7 cellular contexts compared by ENCODE assay signal in the genomic region with DNA sequence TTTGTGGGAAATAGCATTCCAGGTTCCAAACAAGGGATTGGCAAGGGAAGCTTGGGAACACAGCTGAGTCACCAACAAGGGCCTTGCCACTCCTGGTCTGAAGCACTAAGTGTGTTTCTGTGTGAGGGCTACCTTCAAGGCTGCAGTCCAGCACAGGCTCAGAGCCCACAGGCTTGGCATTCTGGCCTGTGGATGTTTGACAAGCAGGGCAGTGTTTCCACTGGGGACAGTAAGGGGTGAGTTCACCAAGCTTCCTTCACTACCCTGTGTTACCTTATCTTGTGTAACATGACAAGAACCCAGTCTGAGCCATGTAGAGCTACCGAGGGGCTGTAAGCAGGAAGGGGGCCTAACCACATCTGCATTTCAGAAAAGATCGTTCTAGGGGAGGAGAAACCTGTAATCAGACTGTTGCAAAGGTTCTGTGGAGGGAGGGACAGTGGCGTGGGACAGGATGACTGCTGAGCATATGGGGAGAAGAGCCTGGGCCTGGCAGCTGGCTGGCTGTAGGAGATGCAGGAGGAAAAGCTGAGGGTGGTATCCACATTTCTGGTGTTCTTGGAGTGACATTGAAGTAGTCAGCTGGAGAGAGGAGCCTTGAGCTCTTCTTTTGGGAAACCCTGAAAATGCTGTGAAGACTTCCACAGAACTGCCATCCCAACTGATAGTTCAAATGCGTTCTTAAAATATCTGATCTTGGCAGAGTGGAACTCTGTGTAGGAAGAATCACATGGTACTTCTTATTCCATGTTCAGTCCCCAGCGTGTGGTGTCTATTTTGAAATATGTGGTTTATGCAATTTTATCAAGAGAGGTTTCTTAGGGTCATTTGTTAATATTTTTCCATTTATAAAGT.
DNase-seq lines count a peak whose midpoint lies in the region; ATAC-seq and TF ChIP-seq lines count a peak whose summit lies in the region.

No MANE protein-coding gene starts in this region.

- TF ChIP-seq CTCF in coronary artery (IDR thresholded peaks at IDR 0.05) (no peak), tibial nerve (IDR thresholded peaks at IDR 0.05) (no peak)

- no peak overlapping the region for H4K91ac ChIP-seq in mesenchymal stem cell (ENCODE audit: low read length)

- H2BK15ac ChIP-seq in mesenchymal stem cell (ENCODE audit: low read depth, poor library complexity, severe bottlenecking), result no peak overlapping the region

- H3K9ac ChIP-seq in mesenchymal stem cell (ENCODE audit: low read length), result peak overlapping the region; percentile 10

- H2BK12ac ChIP-seq in mesenchymal stem cell (ENCODE audit: low read length in 2 of 2), result no peak overlapping the region

- TF ChIP-seq EP300 in tibial nerve (IDR thresholded peaks at IDR 0.05), result peak in 1 of 2 donors; percentile 21

- H3K27me3 Mint-ChIP-seq in activated T-helper 17 cell treated with anti-CD3 and anti-CD28 coated beads, Interleukin-2, amount 50 U/mL, for 72 hours, result no peaks in the 10 kb centered on the region

- H3K27ac ChIP-seq in coronary artery (peak overlapping the region; percentile 78 to 90), mesenchymal stem cell (ENCODE audit: low read length, poor library complexity, severe bottlenecking) (no peak overlapping the region), tibial nerve (peak overlapping the region; percentile 46 to 87 (median 72))

- no peaks in the 10 kb centered on the region for H3K9me3 Mint-ChIP-seq in activated T-helper 17 cell treated with anti-CD3 and anti-CD28 coated beads, Interleukin-2, amount 50 U/mL, for 72 hours

- H2AK5ac ChIP-seq in mesenchymal stem cell (ENCODE audit: low read length, severe bottlenecking), result no peak overlapping the region

- ATAC-seq in activated T-helper 17 cell treated with anti-CD3 and anti-CD28 coated beads, Interleukin-2, amount 50 U/mL, for 72 hours (replicated peaks), result no peak

- 79% methylated on average over 4 of the region's 5 CpGs for WGBS in mesenchymal stem cell
- WGBS in tibial nerve, 2 donors, result 24 to 32% methylated on average over 5 of the region's 5 CpGs

- peaks cover 27% of the 10 kb centered on the region for H3K4me1 ChIP-seq in mesenchymal stem cell (ENCODE audit: control insufficient read depth, insufficient read depth, low read depth, low read length)
- H3K4me1 ChIP-seq in tibial nerve, result peaks cover 0 to 91% (median 51%) of the 10 kb centered on the region in 4 donors

- H2BK5ac ChIP-seq in mesenchymal stem cell (ENCODE audit: low read depth, low read length, poor library complexity, severe bottlenecking), result no peak overlapping the region

- H3K23ac ChIP-seq in mesenchymal stem cell (ENCODE audit: low read length in 2 of 2), result peak overlapping the region in 1 of 2 experiments; percentile 3

- no peaks in the 10 kb centered on the region for H3K4me1 Mint-ChIP-seq in activated T-helper 17 cell treated with anti-CD3 and anti-CD28 coated beads, Interleukin-2, amount 50 U/mL, for 72 hours

- H3K14ac ChIP-seq in mesenchymal stem cell (ENCODE audit: low read length in 2 of 2), result peak overlapping the region in 1 of 2 experiments; percentile 58

- no peaks in the 10 kb centered on the region for H3K9me3 ChIP-seq in mesenchymal stem cell (ENCODE audit: control insufficient read depth, low read length)
- no peaks in the 10 kb centered on the region for H3K9me3 ChIP-seq in tibial nerve

- no peak overlapping the region for H3K4ac ChIP-seq in mesenchymal stem cell (ENCODE audit: low read depth in 1 of 2, low read length in 2 of 2)

- peaks cover 0 to 2% of the 10 kb centered on the region in 2 experiments for H3K36me3 ChIP-seq in mesenchymal stem cell (ENCODE audit: control insufficient read depth in 1 of 2, insufficient read depth in 2 of 2, low read depth in 1 of 2, low read length in 2 of 2)
- no peaks in the 10 kb centered on the region for H3K36me3 ChIP-seq in tibial nerve

- H2BK120ac ChIP-seq in mesenchymal stem cell (ENCODE audit: low read depth, low read length), result no peak overlapping the region

- no peak overlapping the region for H3K27ac Mint-ChIP-seq in activated T-helper 17 cell treated with anti-CD3 and anti-CD28 coated beads, Interleukin-2, amount 50 U/mL, for 72 hours

- H2AFZ ChIP-seq in mesenchymal stem cell (ENCODE audit: low read depth, low read length), result no peak overlapping the region

- H3K4me3 ChIP-seq in coronary artery (peak overlapping the region; percentile 37), mesenchymal stem cell (ENCODE audit: insufficient read depth in 1 of 2, low read depth in 1 of 2, low read length in 2 of 2) (peak overlapping the region in 1 of 2 experiments; percentile 3), tibial nerve (no peak overlapping the region)

- peak overlapping the region in 1 of 2 experiments; percentile 19 for H3K18ac ChIP-seq in mesenchymal stem cell (ENCODE audit: low read depth in 1 of 2, low read length in 2 of 2)

- peak overlapping the region; percentile 1 for H4K8ac ChIP-seq in mesenchymal stem cell (ENCODE audit: low read length)

- no peak overlapping the region for H3K4me3 Mint-ChIP-seq in activated T-helper 17 cell treated with anti-CD3 and anti-CD28 coated beads, Interleukin-2, amount 50 U/mL, for 72 hours

- no peak overlapping the region for H3K4me2 ChIP-seq in mesenchymal stem cell (ENCODE audit: low read length, poor library complexity, severe bottlenecking)

- no peak for TF ChIP-seq POLR2A in tibial nerve (IDR thresholded peaks at IDR 0.05)

- no peaks in the 10 kb centered on the region for H3K27me3 ChIP-seq in mesenchymal stem cell (ENCODE audit: control insufficient read depth in 1 of 2, insufficient read depth in 1 of 2, low read length in 2 of 2)
- H3K27me3 ChIP-seq in tibial nerve, result no peaks in the 10 kb centered on the region

- DNase-seq in OCI-M2 (lab: John Stamatoyannopoulos, UW; ENCODE audit: unreplicated experiment), result peak; percentile 17
- peak; percentile 80 for DNase-seq in coronary artery (ENCODE audit: low spot score)
- peak; percentile 71 for DNase-seq in mesenchymal stem cell
- no peak for DNase-seq in tibial nerve (ENCODE audit: low spot score in 2 of 2)
- DNase-seq in D341Med (ENCODE audit: low spot score), result no peak
- DNase-seq in NCI-H187 treated with DMSO at 0.1 percent for 48 hours (lab: John Stamatoyannopoulos, UW), result no peak

- peaks cover 32% of the 10 kb centered on the region for H3K79me1 ChIP-seq in mesenchymal stem cell (replicated peaks; ENCODE audit: low read length, poor library complexity, severe bottlenecking)

- no peaks in the 10 kb centered on the region for H3K36me3 Mint-ChIP-seq in activated T-helper 17 cell treated with anti-CD3 and anti-CD28 coated beads, Interleukin-2, amount 50 U/mL, for 72 hours (ENCODE audit: low read depth)

Comparison
In these comparisons a context has a peak if more than half of its experiments do, and no peak if none do; other contexts are left out.
1. DNase-seq: peak in OCI-M2 (single experiment), coronary artery (single experiment) and mesenchymal stem cell (single experiment); none in tibial nerve (0 of 2), D341Med (single experiment) and NCI-H187 treated with DMSO at 0.1 percent for 48 hours (single experiment).